Comparison of ENCODE assay signal across 20 cellular contexts in genomic region chr12:70831538-70831937, GRCh38.
A peak's percentile ranks its signal among the peaks of the same experiment; 100 is the strongest.
DNase-seq lines count a peak whose midpoint lies in the region; ATAC-seq and TF ChIP-seq lines count a peak whose summit lies in the region.
"Had no signal": no experiment of that assay in that cellular context is flagged by ENCODE, and none has a peak within 500 bp of the region (broad histone marks: within the 10 kb centered on the region; RNA-seq: fewer than 3 reads in every experiment).

No MANE protein-coding gene starts in this region.

- WGBS in hepatocyte (ENCODE audit: low lambda C conversion rate, missing lambda C conversion rate) = 36% methylated on average over 2 of the region's 2 CpGs

- H3K4me1 ChIP-seq in adipocyte (ENCODE audit: control insufficient read depth, insufficient read depth, low read length) = peaks cover 9% of the 10 kb centered on the region
- H3K4me1 ChIP-seq in hepatocyte (ENCODE audit: insufficient read depth) = peaks cover 10% of the 10 kb centered on the region
- H3K4me1 ChIP-seq: heart left ventricle had no signal

- no peak overlapping the region for H2AFZ ChIP-seq in hepatocyte

- H4K20me1 ChIP-seq in hepatocyte (ENCODE audit: insufficient read depth, poor library complexity, severe bottlenecking) = no peaks in the 10 kb centered on the region

- H3K4me3 ChIP-seq in adipocyte (ENCODE audit: low read length) = no peak overlapping the region
- no peak overlapping the region for H3K4me3 ChIP-seq in hepatocyte
- H3K4me3 ChIP-seq: heart left ventricle had no signal

- no peaks in the 10 kb centered on the region for H3K36me3 ChIP-seq in adipocyte (ENCODE audit: control insufficient read depth, insufficient read depth, low read length, severe bottlenecking)
- no peaks in the 10 kb centered on the region for H3K36me3 ChIP-seq in hepatocyte (replicated peaks; ENCODE audit: insufficient read depth, low read depth)
- H3K36me3 ChIP-seq: heart left ventricle had no signal

- H3K27me3 ChIP-seq in adipocyte (replicated peaks; ENCODE audit: control insufficient read depth, insufficient read depth, low read length) = no peaks in the 10 kb centered on the region
- H3K27me3 ChIP-seq in hepatocyte = no peaks in the 10 kb centered on the region
- H3K27me3 ChIP-seq: heart left ventricle had no signal

- no peak for TF ChIP-seq CTCF in hepatocyte (IDR thresholded peaks at IDR 0.05; ENCODE audit: poor library complexity)

- intact Hi-C loops in Right ventricle myocardium inferior (cut with DNase I) = no loop called here

- H3K9me2 ChIP-seq in hepatocyte (replicated peaks; ENCODE audit: insufficient read depth) = no peaks in the 10 kb centered on the region

- no peak overlapping the region for H3K9ac ChIP-seq in adipocyte (ENCODE audit: low read length)

- ATAC-seq in Right ventricle myocardium inferior = no peak
- ATAC-seq: activated naive CD4-positive, alpha-beta T cell treated with anti-CD3 and anti-CD28 coated beads, Interleukin-2, amount 50 U/mL, for 72 hours; heart left ventricle; left lobe of liver; natural killer cell had no signal

- peak overlapping the region; percentile 58 for H3K27ac ChIP-seq in hepatocyte
- H3K27ac ChIP-seq: epithelial cell of prostate, heart left ventricle had no signal

- DNase-seq in A172 (ENCODE audit: low spot score) (peak; percentile 86), LHCN-M2 (ENCODE audit: low read depth) (peak; percentile 23), adipocyte (ENCODE audit: low read depth) (peak; percentile 9), hepatocyte (ENCODE audit: low spot score) (peak; percentile 41), glomerular visceral epithelial cell (ENCODE audit: extremely low spot score) (no peak), GM03348 (ENCODE audit: low spot score) (no peak), Right ventricle myocardium inferior (ENCODE audit: missing footprints) (no peak), nucleus accumbens (lab: John Stamatoyannopoulos, UW) (no peak)
- DNase-seq: ACHN; activated CD4-positive, alpha-beta T cell treated with anti-CD3 and anti-CD28 coated beads, Interleukin-2, amount 10 ng/mL, durations not matched to agents 7 days and 5 days; activated T-cell treated with anti-CD3 and anti-CD28 coated beads, Interleukin-2, amount 50 U/mL, for 1 hour; CD4-positive, alpha-beta memory T cell; heart left ventricle; natural killer cell; NCI-H1092; retina; stimulated activated CD4-positive, alpha-beta T cell treated with anti-CD3 and anti-CD28 coated beads, Interleukin-4, amount 100 ng/mL, for 1 hour had no signal

- no peaks in the 10 kb centered on the region for H3K79me2 ChIP-seq in hepatocyte

- H3K4me2 ChIP-seq in hepatocyte = no peak overlapping the region

- H3K9me3 ChIP-seq in adipocyte (ENCODE audit: control insufficient read depth, low read length) (no peaks in the 10 kb centered on the region), hepatocyte (ENCODE audit: low read depth) (no peaks in the 10 kb centered on the region)
- H3K9me3 ChIP-seq: heart left ventricle had no signal

Comparison
In these comparisons a context has a peak if more than half of its experiments do, and no peak if none do; other contexts are left out.
1. DNase-seq: peak in A172 (single experiment), LHCN-M2 (single experiment), adipocyte (single experiment) and hepatocyte (single experiment); none in glomerular visceral epithelial cell (single experiment), GM03348 (single experiment), Right ventricle myocardium inferior (single experiment) and nucleus accumbens (0 of 56).